Comparison of ENCODE assay signal across 18 cellular contexts in the genomic region with DNA sequence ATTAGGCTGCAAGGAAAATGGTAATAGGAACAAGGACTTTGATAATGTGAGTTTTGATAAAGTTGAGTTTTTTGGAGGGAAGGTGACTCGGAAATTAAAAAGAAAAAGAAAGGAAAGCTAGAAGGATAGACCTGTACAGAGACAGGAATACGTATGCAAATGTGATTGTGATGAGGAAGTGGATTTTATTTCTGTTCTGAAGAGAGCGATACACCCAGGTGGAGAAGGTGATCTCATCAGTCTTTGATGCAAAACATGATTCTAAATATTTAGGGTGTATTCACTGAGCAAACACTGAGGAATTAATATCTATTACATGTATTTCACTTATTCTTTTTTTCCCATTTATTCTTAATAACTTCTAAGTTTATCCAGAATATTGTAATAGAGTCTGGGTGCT.
"Had no signal": no experiment of that assay in that cellular context is flagged by ENCODE, and none has a peak within 500 bp of the region (broad histone marks: within the 10 kb centered on the region; RNA-seq: fewer than 3 reads in every experiment).

No MANE protein-coding gene starts in this region.

- H3K27ac ChIP-seq: neutrophil, parathyroid adenoma, sigmoid colon, thoracic aorta, upper lobe of right lung had no signal

- ATAC-seq: effector memory CD8-positive, alpha-beta T cell; left cardiac atrium; naive thymus-derived CD8-positive, alpha-beta T cell; upper lobe of right lung had no signal

- H3K36me3 Mint-ChIP-seq: naive thymus-derived CD8-positive, alpha-beta T cell had no signal

- H3K9me3 ChIP-seq: neutrophil, sigmoid colon, thoracic aorta, upper lobe of right lung had no signal

- H3K4me3 Mint-ChIP-seq: activated T-helper 1 cell treated with anti-CD3 and anti-CD28 coated beads, Interleukin-12 subunit alpha, Interleukin-12 subunit beta, Interleukin-2, Interleukin-4 antibody, amounts not matched to agents 30 ng/mL and 10 ng/mL and 1 ng/mL, durations not matched to agents 14 hours and 24 hours and 36 hours; effector memory CD8-positive, alpha-beta T cell; naive thymus-derived CD8-positive, alpha-beta T cell had no signal

- H3K27me3 ChIP-seq: sigmoid colon, upper lobe of right lung had no signal

- H3K4me1 ChIP-seq: parathyroid adenoma, sigmoid colon, upper lobe of right lung had no signal

- H2AFZ ChIP-seq: parathyroid adenoma had no signal

- H3K27ac Mint-ChIP-seq: activated T-helper 1 cell treated with anti-CD3 and anti-CD28 coated beads, Interleukin-12 subunit alpha, Interleukin-12 subunit beta, Interleukin-2, Interleukin-4 antibody, amounts not matched to agents 30 ng/mL and 10 ng/mL and 1 ng/mL, durations not matched to agents 14 hours and 24 hours and 36 hours; effector memory CD8-positive, alpha-beta T cell; naive thymus-derived CD8-positive, alpha-beta T cell had no signal

- H3K36me3 ChIP-seq: neutrophil, sigmoid colon, thoracic aorta, upper lobe of right lung had no signal

- H3K79me2 ChIP-seq: parathyroid adenoma had no signal

- DNase-seq: activated CD4-positive, CD25-positive, alpha-beta regulatory T cell treated with anti-CD3 and anti-CD28 coated beads, Interleukin-2, amount 50 U/mL, for 72 hours; anterior cingulate cortex; cerebellar nuclear complex; dermis blood vessel endothelial cell; effector memory CD8-positive, alpha-beta T cell; glutamatergic neuron; left cardiac atrium; naive thymus-derived CD8-positive, alpha-beta T cell; sigmoid colon; stimulated activated CD4-positive, alpha-beta T cell treated with anti-CD3 and anti-CD28 coated beads, Interleukin-1b, Interleukin-23, amount 100 ng/mL, for 48 hours; T-helper 1 cell; T1000; upper lobe of right lung had no signal

- H3K9me3 Mint-ChIP-seq: activated T-helper 1 cell treated with anti-CD3 and anti-CD28 coated beads, Interleukin-12 subunit alpha, Interleukin-12 subunit beta, Interleukin-2, Interleukin-4 antibody, amounts not matched to agents 30 ng/mL and 10 ng/mL and 1 ng/mL, durations not matched to agents 14 hours and 24 hours and 36 hours; effector memory CD8-positive, alpha-beta T cell; naive thymus-derived CD8-positive, alpha-beta T cell had no signal

- H3K4me3 ChIP-seq: lung, sigmoid colon, thoracic aorta, upper lobe of right lung had no signal
